ENCODE assay signal across 1 cellular context in genomic region chr6:36548401-36548743, GRCh38.
TF ChIP-seq lines count a peak whose summit lies in the region.

No MANE protein-coding gene starts in this region.

TF ChIP-seq in endothelial cell of umbilical vein, 7 proteins besides CTCF, POLR2A, EP300 and RAD21 (continued from another document):
- TF ChIP-seq MAX (IDR thresholded peaks at IDR 0.05; ENCODE audit: insufficient read depth, insufficient read length) (no peak), JUN (IDR thresholded peaks at IDR 0.05; ENCODE audit: borderline replicate concordance, insufficient read depth, insufficient read length, low read depth) (no peak), EZH2 (IDR thresholded peaks at IDR 0.05; ENCODE audit: borderline replicate concordance, low read depth, low read length, severe bottlenecking) (no peak)
